Comparison of ENCODE assay signal across 8 cellular contexts in the genomic region with DNA sequence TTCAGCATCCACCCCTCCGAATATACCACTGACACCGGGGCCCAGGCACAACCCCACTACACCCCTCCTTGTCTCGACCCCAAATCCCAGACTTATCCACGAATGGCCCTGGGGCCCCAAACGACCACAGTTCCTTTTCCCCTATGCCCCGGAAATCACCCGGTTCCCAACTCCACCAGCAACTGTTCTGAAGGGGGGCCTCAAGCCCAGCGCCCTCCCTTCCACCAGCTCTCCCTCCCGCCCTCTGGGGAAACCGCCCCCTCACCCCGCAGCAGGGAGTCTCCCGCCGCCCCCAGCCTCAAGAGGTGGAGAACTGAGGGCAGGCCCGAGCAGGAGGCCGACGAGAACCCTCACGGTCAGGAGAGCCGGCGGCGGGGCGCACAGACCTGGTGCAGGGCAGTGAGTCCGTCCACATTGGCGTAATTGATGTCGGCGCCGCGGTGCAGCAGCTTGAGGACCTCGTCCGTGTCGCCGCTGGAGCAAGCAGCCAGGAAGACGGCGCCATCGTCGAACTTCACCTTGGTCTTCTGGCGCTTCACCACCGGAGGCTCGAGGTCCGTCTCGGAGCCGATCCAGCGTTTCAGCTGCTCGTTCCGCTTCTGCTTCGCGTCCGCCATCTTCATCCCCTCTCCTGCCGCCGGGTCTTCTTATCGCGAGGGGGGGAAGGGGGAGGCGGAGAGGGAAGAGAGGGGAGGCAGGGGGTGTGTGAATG. TPM values are rescaled to one million over a fixed set of nuclear protein-coding genes. Genes with fewer than 3 reads are reported as not detected.
DNase-seq lines count a peak whose midpoint lies in the region; ATAC-seq, FAIRE-seq and TF ChIP-seq lines count a peak whose summit lies in the region.

No MANE protein-coding gene starts in this region.

- no peaks in the 10 kb centered on the region for H3K27me3 Mint-ChIP-seq in activated naive CD8-positive, alpha-beta T cell
- no peaks in the 10 kb centered on the region for H3K27me3 Mint-ChIP-seq in progenitor cell of endocrine pancreas

- no peak for FAIRE-seq in GM18507 (lab: Jason Lieb, UNC)

- no peak for TF ChIP-seq CTCF in progenitor cell of endocrine pancreas (IDR thresholded peaks at IDR 0.05; ENCODE audit: unreplicated experiment)

- in situ Hi-C loops in ACHN (cut with HindIII; ENCODE audit: low pct_ligation_motif_present, low pct_unique_long_range_greater_than_20kb, low sequenced_read_pairs): no loop called here

- H3K4me1 Mint-ChIP-seq in activated naive CD8-positive, alpha-beta T cell (ENCODE audit: low read depth): peaks cover 40% of the 10 kb centered on the region
- peaks cover 24% of the 10 kb centered on the region for H3K4me1 Mint-ChIP-seq in progenitor cell of endocrine pancreas (ENCODE audit: low read depth)

- H3K36me3 Mint-ChIP-seq in activated naive CD8-positive, alpha-beta T cell: no peaks in the 10 kb centered on the region
- peaks cover 2% of the 10 kb centered on the region for H3K36me3 Mint-ChIP-seq in progenitor cell of endocrine pancreas (ENCODE audit: insufficient read depth)

- ATAC-seq in HG03066 (IDR thresholded peaks at IDR 0.05; ENCODE audit: low read depth, unreplicated experiment): peak; percentile 20

- peak overlapping the region; percentile 94 for H3K4me3 Mint-ChIP-seq in activated naive CD8-positive, alpha-beta T cell
- H3K4me3 Mint-ChIP-seq in progenitor cell of endocrine pancreas (ENCODE audit: low read depth): peak overlapping the region; percentile 98

- H3K27ac Mint-ChIP-seq in activated naive CD8-positive, alpha-beta T cell: peak overlapping the region; percentile 98
- peak overlapping the region; percentile 100 for H3K27ac Mint-ChIP-seq in progenitor cell of endocrine pancreas

- intact Hi-C loops in cardiac septum (cut with DNase I): loop anchor here (1.0 to 10.0 kb wide), 4 partner anchors 47 to 252 kb away; a partner anchor contains a TSS

- peak; percentile 58 for DNase-seq in ACHN
- peak; percentile 15 for DNase-seq in GM18507 (ENCODE audit: extremely low spot score, insufficient read length, low read depth)
- DNase-seq in OCI-M1 (lab: John Stamatoyannopoulos, UW): peak; percentile 75
- peak; percentile 85 for DNase-seq in cardiac septum (ENCODE audit: low spot score)
- peak; percentile 45 for DNase-seq in progenitor cell of endocrine pancreas (ENCODE audit: low spot score, unreplicated experiment)
- DNase-seq in RPMI8226: no peak

- no peaks in the 10 kb centered on the region for H3K9me3 Mint-ChIP-seq in activated naive CD8-positive, alpha-beta T cell (ENCODE audit: low read depth)
- H3K9me3 Mint-ChIP-seq in progenitor cell of endocrine pancreas (ENCODE audit: low read depth): peaks cover 5% of the 10 kb centered on the region

RNA-seq across cellular contexts. Expression of a gene that starts 0.4 kb away (rescaled TPM):
- total RNA-seq in cardiac septum: 63.3 TPM
- total RNA-seq in progenitor cell of endocrine pancreas: 73.2 and 82.9 TPM in 2 replicates
